1 cellular context compared by ENCODE assay signal in the genomic region with DNA sequence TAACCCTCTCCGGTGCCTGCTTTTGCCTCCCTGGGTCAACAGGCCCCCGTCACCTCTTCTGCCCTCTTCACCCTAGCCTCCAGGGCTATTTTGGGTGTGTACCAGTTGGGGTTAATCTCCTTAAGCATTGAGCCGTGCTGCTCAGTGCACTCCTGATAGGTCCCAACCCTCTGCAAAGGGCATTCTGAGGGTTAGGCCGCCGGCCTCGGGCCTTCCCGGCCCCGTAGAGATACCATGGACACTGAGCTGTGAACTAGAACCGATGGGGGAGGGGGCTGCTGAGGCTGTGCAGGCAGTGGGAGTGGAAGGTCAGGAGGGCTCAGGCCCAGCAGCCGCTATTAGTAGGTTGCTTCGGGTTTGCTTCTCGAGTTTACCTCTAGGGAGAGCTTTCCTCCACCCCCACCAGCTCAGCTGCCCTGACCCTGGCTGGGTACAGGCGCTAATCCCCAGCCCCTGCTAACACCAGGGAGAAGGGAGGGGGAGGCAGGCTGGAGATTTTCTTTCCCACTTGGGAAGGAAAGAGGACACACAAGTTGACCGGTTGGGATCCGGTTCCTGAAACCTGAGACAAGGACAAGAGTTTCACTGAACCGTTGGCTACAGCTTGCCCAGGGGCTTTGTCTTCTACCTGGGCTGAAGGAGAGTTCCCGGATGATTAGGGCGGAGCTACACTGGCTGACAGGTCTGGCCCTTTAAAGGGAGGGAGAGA.
TF ChIP-seq lines count a peak whose summit lies in the region.

No MANE protein-coding gene starts in this region.

TF ChIP-seq in HepG2, 621 proteins besides CTCF, POLR2A, EP300 and RAD21 (continues in another document):
- no peak for TF ChIP-seq ATF7 (IDR thresholded peaks at IDR 0.05)
- TF ChIP-seq ATF7 (CRISPR knock-in tag; IDR thresholded peaks at IDR 0.05), result no peak
- TF ChIP-seq YEATS2 (CRISPR knock-in tag; IDR thresholded peaks at IDR 0.05; ENCODE audit: borderline replicate concordance), result peak; percentile 37; the same call in 1 of the 2 replicates
- no peak for TF ChIP-seq ZIK1 (CRISPR knock-in tag; IDR thresholded peaks at IDR 0.05; ENCODE audit: borderline replicate concordance, low read depth)
- no peak for TF ChIP-seq ZNF589 (CRISPR knock-in tag; conservative IDR thresholded peaks at IDR 0.05)
- TF ChIP-seq KLF9 (CRISPR knock-in tag; IDR thresholded peaks at IDR 0.05; ENCODE audit: low read depth), result no peak
- TF ChIP-seq POLR2AphosphoS5 (IDR thresholded peaks at IDR 0.05; ENCODE audit: low read depth, low read length), result peak; percentile 47
- peak; percentile 30; the same call in 1 of the 2 replicates for TF ChIP-seq ZGPAT (CRISPR knock-in tag; IDR thresholded peaks at IDR 0.05)
- 0 out of 2 replicates have a peak, but pooled peaks have one; percentile 24 for TF ChIP-seq KDM5B (CRISPR knock-in tag; IDR thresholded peaks at IDR 0.05; ENCODE audit: borderline replicate concordance)
- peak; percentile 58; the same call in 1 of the 2 replicates for TF ChIP-seq ARID4A (CRISPR knock-in tag; IDR thresholded peaks at IDR 0.05; ENCODE audit: borderline replicate concordance)
- TF ChIP-seq JDP2 (CRISPR knock-in tag; IDR thresholded peaks at IDR 0.05; ENCODE audit: borderline replicate concordance), result no peak
- TF ChIP-seq NFIB (CRISPR knock-in tag; IDR thresholded peaks at IDR 0.05; ENCODE audit: borderline replicate concordance), result no peak
- TF ChIP-seq ZC3H13 (CRISPR knock-in tag; IDR thresholded peaks at IDR 0.05), result no peak
- 0 out of 2 replicates have a peak, but pooled peaks have one; percentile 24 for TF ChIP-seq ZNF777 (CRISPR knock-in tag; IDR thresholded peaks at IDR 0.05)
- TF ChIP-seq NFYB (CRISPR knock-in tag; IDR thresholded peaks at IDR 0.05), result no peak
- TF ChIP-seq CC2D1A (CRISPR knock-in tag; IDR thresholded peaks at IDR 0.05), result no peak
- no peak for TF ChIP-seq AGO1 (IDR thresholded peaks at IDR 0.05; ENCODE audit: low read depth, low read length, poor library complexity, severe bottlenecking)
- no peak for TF ChIP-seq ZNF253 (CRISPR knock-in tag; IDR thresholded peaks at IDR 0.05; ENCODE audit: borderline replicate concordance)
- peak; percentile 49; the same call in 1 of the 2 replicates for TF ChIP-seq HDAC1 (CRISPR knock-in tag; IDR thresholded peaks at IDR 0.05)
- TF ChIP-seq ZNF274 (CRISPR knock-in tag; IDR thresholded peaks at IDR 0.05), result peak; percentile 49; the same call in 1 of the 2 replicates
- no peak for TF ChIP-seq POLR2AphosphoS2 (IDR thresholded peaks at IDR 0.05; ENCODE audit: low read depth, low read length)
- peak; percentile 70; the same call in 1 of the 2 replicates for TF ChIP-seq ZNF615 (CRISPR knock-in tag; IDR thresholded peaks at IDR 0.05; ENCODE audit: borderline replicate concordance)
- no peak for TF ChIP-seq ZNF256 (CRISPR knock-in tag; conservative IDR thresholded peaks at IDR 0.05)
- peak; percentile 62 for TF ChIP-seq ZMYM4 (CRISPR knock-in tag; IDR thresholded peaks at IDR 0.05)
- TF ChIP-seq ZBTB40 (IDR thresholded peaks at IDR 0.05), result no peak
- TF ChIP-seq ZBTB40 (CRISPR knock-in tag; IDR thresholded peaks at IDR 0.05), result no peak
- peak; percentile 71; the same call in 1 of the 2 replicates for TF ChIP-seq ZNF292 (CRISPR knock-in tag; IDR thresholded peaks at IDR 0.05; ENCODE audit: borderline replicate concordance, low read depth)
- TF ChIP-seq ZNF331 (CRISPR knock-in tag; IDR thresholded peaks at IDR 0.05), result 0 out of 2 replicates have a peak, but pooled peaks have one; percentile 21
- TF ChIP-seq ASH2L (IDR thresholded peaks at IDR 0.05; ENCODE audit: insufficient read length, low read depth, low read length), result peak; percentile 41
- no peak for TF ChIP-seq ZNF430 (CRISPR knock-in tag; IDR thresholded peaks at IDR 0.05)
- TF ChIP-seq, protein P1, sequence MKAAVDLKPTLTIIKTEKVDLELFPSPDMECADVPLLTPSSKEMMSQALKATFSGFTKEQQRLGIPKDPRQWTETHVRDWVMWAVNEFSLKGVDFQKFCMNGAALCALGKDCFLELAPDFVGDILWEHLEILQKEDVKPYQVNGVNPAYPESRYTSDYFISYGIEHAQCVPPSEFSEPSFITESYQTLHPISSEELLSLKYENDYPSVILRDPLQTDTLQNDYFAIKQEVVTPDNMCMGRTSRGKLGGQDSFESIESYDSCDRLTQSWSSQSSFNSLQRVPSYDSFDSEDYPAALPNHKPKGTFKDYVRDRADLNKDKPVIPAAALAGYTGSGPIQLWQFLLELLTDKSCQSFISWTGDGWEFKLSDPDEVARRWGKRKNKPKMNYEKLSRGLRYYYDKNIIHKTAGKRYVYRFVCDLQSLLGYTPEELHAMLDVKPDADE (CRISPR knock-in tag; IDR thresholded peaks at IDR 0.05), result no peak
- no peak for TF ChIP-seq ZNF781 (CRISPR knock-in tag; IDR thresholded peaks at IDR 0.05; ENCODE audit: borderline replicate concordance, not compliant biosample characterization)
- TF ChIP-seq TAF1 (CRISPR knock-in tag; IDR thresholded peaks at IDR 0.05), result 0 out of 2 replicates have a peak, but pooled peaks have one; percentile 30
- no peak for TF ChIP-seq ZNF639 (CRISPR knock-in tag; conservative IDR thresholded peaks at IDR 0.05)
- peak; percentile 37; the same call in 1 of the 2 replicates for TF ChIP-seq PHF20 (CRISPR knock-in tag; IDR thresholded peaks at IDR 0.05)
- TF ChIP-seq CHD2 (IDR thresholded peaks at IDR 0.05; ENCODE audit: low read depth, low read length), result no peak
- no peak for TF ChIP-seq ZNF75D (CRISPR knock-in tag; IDR thresholded peaks at IDR 0.05; ENCODE audit: borderline replicate concordance)
- TF ChIP-seq RAD51 (IDR thresholded peaks at IDR 0.05; ENCODE audit: borderline replicate concordance), result no peak
- TF ChIP-seq MAX (IDR thresholded peaks at IDR 0.05), result no peak
- TF ChIP-seq HES4 (CRISPR knock-in tag; IDR thresholded peaks at IDR 0.05; ENCODE audit: borderline replicate concordance), result no peak
